In the genomic region with DNA sequence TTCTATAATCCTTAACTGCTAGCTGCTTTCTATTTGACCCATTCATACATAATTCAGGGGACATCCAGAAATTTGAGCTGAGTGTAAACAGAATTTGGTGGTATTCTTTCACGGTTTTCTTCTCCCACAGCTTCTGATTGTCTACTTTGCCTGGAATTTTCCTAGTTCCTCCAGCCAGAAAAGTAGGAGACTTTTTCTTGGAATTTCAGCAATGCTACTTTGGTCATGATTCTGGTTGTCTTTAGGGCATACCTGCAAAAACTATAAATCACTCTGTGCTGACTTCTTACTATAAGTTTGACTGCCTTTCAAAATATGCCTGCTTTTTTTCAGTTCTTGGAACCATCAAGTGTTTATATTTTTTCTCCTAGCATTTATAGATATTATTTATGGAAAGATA, we compare ENCODE assay signal across 19 cellular contexts.
DNase-seq lines count a peak whose midpoint lies in the region; ATAC-seq and TF ChIP-seq lines count a peak whose summit lies in the region.
"Had no signal": no experiment of that assay in that cellular context is flagged by ENCODE, and none has a peak within 500 bp of the region (broad histone marks: within the 10 kb centered on the region; RNA-seq: fewer than 3 reads in every experiment).

No MANE protein-coding gene starts in this region.

- H3K9ac ChIP-seq in H9 (ENCODE audit: extremely low read depth, insufficient read length, low read length) = no peak overlapping the region
- no peak overlapping the region for H3K9ac ChIP-seq in neuronal stem cell (ENCODE audit: low read depth, low read length, poor library complexity)
- H3K9ac ChIP-seq in smooth muscle cell (ENCODE audit: low read depth) = no peak overlapping the region
- H3K9ac ChIP-seq: BLaER1 had no signal

- no peaks in the 10 kb centered on the region for H3K27me3 Mint-ChIP-seq in H9 (ENCODE audit: low read depth)
- H3K27me3 Mint-ChIP-seq in WTC11 (ENCODE audit: low read depth) = no peaks in the 10 kb centered on the region
- H3K27me3 Mint-ChIP-seq: CD4-positive, CD25-positive, alpha-beta regulatory T cell had no signal

- no peak overlapping the region for H4K91ac ChIP-seq in H9 (ENCODE audit: insufficient read length, low read depth, low read length)
- no peak overlapping the region for H4K91ac ChIP-seq in neuronal stem cell (ENCODE audit: low read depth, low read length, poor library complexity)

- H3K4me1 ChIP-seq in H9 (ENCODE audit: insufficient read depth, low read length) = peaks cover 7% of the 10 kb centered on the region; the same call in 1 of the 2 replicates
- peaks cover 7 to 11% of the 10 kb centered on the region in 2 donors for H3K4me1 ChIP-seq in neuronal stem cell (ENCODE audit: control insufficient read depth in 2 of 2, insufficient read depth in 1 of 2, low read depth in 1 of 2, low read length in 2 of 2)
- peaks cover 12% of the 10 kb centered on the region for H3K4me1 ChIP-seq in smooth muscle cell (ENCODE audit: low read depth)

- H4K20me1 ChIP-seq in H9 (ENCODE audit: control insufficient read depth, insufficient read depth, insufficient read length) = no peaks in the 10 kb centered on the region
- H4K20me1 ChIP-seq in smooth muscle cell (ENCODE audit: low read depth) = no peaks in the 10 kb centered on the region
- H4K20me1 ChIP-seq: BLaER1 had no signal

- no peak overlapping the region for H4K8ac ChIP-seq in H9 (replicated peaks; ENCODE audit: insufficient read length, low read depth, low read length)
- H4K8ac ChIP-seq in neuronal stem cell (ENCODE audit: low read depth, low read length) = no peak overlapping the region

- no peak overlapping the region for H3T11ph ChIP-seq in H9 (ENCODE audit: low read length)

- H3K14ac ChIP-seq in H9 (ENCODE audit: insufficient read depth, low read length) (no peak overlapping the region), neuronal stem cell (ENCODE audit: low read length) (no peak overlapping the region)

- peaks cover 0 to under 1% (median 0%) of the 10 kb centered on the region in 3 experiments; a peak in 1 of 7 replicates for H3K36me3 Mint-ChIP-seq in H9 (ENCODE audit: insufficient read depth in 1 of 3, low read depth in 3 of 3)
- H3K36me3 Mint-ChIP-seq in WTC11 = no peaks in the 10 kb centered on the region
- H3K36me3 Mint-ChIP-seq: CD4-positive, CD25-positive, alpha-beta regulatory T cell; CD8-positive, alpha-beta T cell had no signal

- H3K4me3 Mint-ChIP-seq in H9 (no peak overlapping the region), WTC11 (no peak overlapping the region)
- H3K4me3 Mint-ChIP-seq: B cell; CD4-positive, CD25-positive, alpha-beta regulatory T cell; CD8-positive, alpha-beta T cell; GM23338; HFFc6 had no signal

- H3K4me3 ChIP-seq in neuronal stem cell (ENCODE audit: low read length in 2 of 2) (no peak overlapping the region), smooth muscle cell (no peak overlapping the region)
- H3K4me3 ChIP-seq: BLaER1, GM23338, HAP-1 had no signal

- H3K79me2 ChIP-seq in H9 (ENCODE audit: insufficient read depth, low read length) (no peaks in the 10 kb centered on the region), smooth muscle cell (ENCODE audit: low read depth) (no peaks in the 10 kb centered on the region)

- H2BK5ac ChIP-seq in H9 (ENCODE audit: insufficient read length, low read length) = no peak overlapping the region
- no peak overlapping the region for H2BK5ac ChIP-seq in neuronal stem cell (ENCODE audit: low read length)

- H2AFZ ChIP-seq in H9 (ENCODE audit: low read length) = no peak overlapping the region
- peak overlapping the region; percentile 59 for H2AFZ ChIP-seq in neuronal stem cell (ENCODE audit: low read length)
- H2AFZ ChIP-seq in smooth muscle cell (ENCODE audit: low read depth) = peak overlapping the region; percentile 30

- DNase-seq in H9 (no peak), WTC11 (ENCODE audit: low spot score) (no peak), neuronal stem cell (ENCODE audit: low spot score) (no peak), smooth muscle cell (lab: John Stamatoyannopoulos, UW; ENCODE audit: unreplicated experiment) (no peak), HuH-7 (ENCODE audit: low spot score) (no peak)
- no peak for DNase-seq in stimulated activated CD4-positive, alpha-beta T cell treated with anti-CD3 and anti-CD28 coated beads, Interleukin-4, amount 100 ng/mL, for 24 hours
- DNase-seq: Caco-2; CD4-positive, CD25-positive, alpha-beta regulatory T cell; CD8-positive, alpha-beta T cell; DMS153; DND-41; HFFc6 had no signal

- no peak overlapping the region for H3K4ac ChIP-seq in H9 (ENCODE audit: low read depth, low read length)
- H3K4ac ChIP-seq in neuronal stem cell (ENCODE audit: low read length) = no peak overlapping the region

- WGBS in H9 (ENCODE audit: extremely low coverage, insufficient read length, low lambda C conversion rate) = no CpG with 5 or more reads among the region's 1 CpG
- no CpG with 5 or more reads among the region's 1 CpG for WGBS in neuronal stem cell (ENCODE audit: extremely low coverage in 2 of 2, insufficient read length in 2 of 2, insufficient replicate concordance in 1 of 2), 2 donors
- WGBS in smooth muscle cell (ENCODE audit: low lambda C conversion rate) = 32% methylated on average over 1 of the region's 1 CpG

- no peak overlapping the region for H2BK20ac ChIP-seq in H9 (ENCODE audit: low read depth, low read length, poor library complexity, severe bottlenecking)

- H2AK5ac ChIP-seq in H9 (ENCODE audit: insufficient read length, low read length) (no peak overlapping the region), neuronal stem cell (ENCODE audit: low read depth, low read length) (no peak overlapping the region)

- ATAC-seq in WTC11 (no peak), GM21825 (IDR thresholded peaks at IDR 0.05; ENCODE audit: unreplicated experiment) (no peak)
- ATAC-seq: CD8-positive, alpha-beta T cell; GM23338 had no signal

- H3K18ac ChIP-seq in H9 (ENCODE audit: insufficient read length, low read depth, low read length) (no peak overlapping the region), neuronal stem cell (ENCODE audit: low read length) (no peak overlapping the region)

- CTCF ChIA-PET in WTC11 (lab: Charles Lee) = no interaction called here

- H3K4me2 ChIP-seq in H9 (ENCODE audit: insufficient read depth, insufficient read length, low read length) = no peak overlapping the region
- H3K4me2 ChIP-seq in neuronal stem cell (ENCODE audit: insufficient read depth, low read length, poor library complexity, severe bottlenecking) = no peak overlapping the region
- H3K4me2 ChIP-seq in smooth muscle cell = no peak overlapping the region
- H3K4me2 ChIP-seq: BLaER1, GM23338 had no signal

- H2BK15ac ChIP-seq in H9 (ENCODE audit: low read depth, low read length) (no peak overlapping the region), neuronal stem cell (ENCODE audit: low read length) (no peak overlapping the region)

- H3K27ac Mint-ChIP-seq in H9 (peak overlapping the region in 2 of 3 experiments; percentile 4 to 36; a peak in 1 of 7 replicates), WTC11 (0 out of 2 replicates have a peak overlapping the region, but pooled peaks have one; percentile 30)
- H3K27ac Mint-ChIP-seq: B cell; CD4-positive, CD25-positive, alpha-beta regulatory T cell; CD8-positive, alpha-beta T cell; HFFc6 had no signal

- TF ChIP-seq CTCF in H9 (conservative IDR thresholded peaks at IDR 0.05) = no peak
- no peak for TF ChIP-seq CTCF in WTC11 (IDR thresholded peaks at IDR 0.05)
- TF ChIP-seq CTCF in smooth muscle cell (IDR thresholded peaks at IDR 0.05; ENCODE audit: borderline replicate concordance, insufficient read depth, poor library complexity, severe bottlenecking) = no peak

- H3K9me3 ChIP-seq in H9 (ENCODE audit: control insufficient read depth, low read depth, low read length) (no peaks in the 10 kb centered on the region), neuronal stem cell (replicated peaks in 1 of 2; ENCODE audit: control insufficient read depth in 2 of 2, insufficient read depth in 1 of 2, low read depth in 1 of 2, low read length in 2 of 2) (peaks cover 0 to 26% of the 10 kb centered on the region in 2 donors), smooth muscle cell (replicated peaks; ENCODE audit: low read depth) (peaks cover 3% of the 10 kb centered on the region)
- H3K9me3 ChIP-seq: BLaER1, HAP-1 had no signal

- H3K79me1 ChIP-seq in H9 (ENCODE audit: insufficient read depth, low read depth, low read length, poor library complexity, severe bottlenecking) (no peaks in the 10 kb centered on the region), neuronal stem cell (ENCODE audit: low read depth, low read length) (no peaks in the 10 kb centered on the region)

- H2BK120ac ChIP-seq in H9 (ENCODE audit: low read depth, low read length, poor library complexity, severe bottlenecking) (no peak overlapping the region), neuronal stem cell (ENCODE audit: low read depth, low read length) (no peak overlapping the region)

- H3F3A ChIP-seq in smooth muscle cell (ENCODE audit: low read depth) = no peaks in the 10 kb centered on the region

- H3K23ac ChIP-seq in H9 (ENCODE audit: insufficient read length, low read depth, low read length) = no peak overlapping the region
- H3K23ac ChIP-seq in neuronal stem cell (ENCODE audit: low read depth, low read length, poor library complexity) = no peak overlapping the region

- H3K36me3 ChIP-seq in neuronal stem cell (replicated peaks in 1 of 2; ENCODE audit: control insufficient read depth in 2 of 2, insufficient read depth in 2 of 2, low read length in 2 of 2) (no peaks in the 10 kb centered on the region), smooth muscle cell (ENCODE audit: low read depth) (no peaks in the 10 kb centered on the region)
- H3K36me3 ChIP-seq: BLaER1, HAP-1 had no signal

- H4K5ac ChIP-seq in H9 (ENCODE audit: insufficient read length, low read depth, low read length) = no peak overlapping the region

- no peak overlapping the region for H3K56ac ChIP-seq in H9 (ENCODE audit: insufficient read length, low read depth, low read length)

- H3K27ac ChIP-seq in H9 (ENCODE audit: insufficient read length, low read depth, low read length) = no peak overlapping the region
- no peak overlapping the region for H3K27ac ChIP-seq in neuronal stem cell (replicated peaks; ENCODE audit: low read length)
- H3K27ac ChIP-seq in smooth muscle cell (ENCODE audit: low read depth) = no peak overlapping the region
- H3K27ac ChIP-seq: 22Rv1, BLaER1, C4-2B had no signal

- POLR2A ChIA-PET in WTC11 (lab: Charles Lee) = no interaction called here

- H3K27me3 ChIP-seq in H9 (ENCODE audit: insufficient read depth, low read length) = no peaks in the 10 kb centered on the region
- no peaks in the 10 kb centered on the region for H3K27me3 ChIP-seq in neuronal stem cell (ENCODE audit: control insufficient read depth in 3 of 3, insufficient read depth in 3 of 3, low read depth in 1 of 3, low read length in 3 of 3)
- no peaks in the 10 kb centered on the region for H3K27me3 ChIP-seq in smooth muscle cell (ENCODE audit: low read depth)
- H3K27me3 ChIP-seq: BLaER1 had no signal

- no peaks in the 10 kb centered on the region for H3K9me3 Mint-ChIP-seq in H9
- peaks cover 7% of the 10 kb centered on the region for H3K9me3 Mint-ChIP-seq in WTC11
- H3K9me3 Mint-ChIP-seq: CD8-positive, alpha-beta T cell; GM23338 had no signal

- H2BK12ac ChIP-seq in H9 (ENCODE audit: insufficient read length, low read depth, low read length) = no peak overlapping the region
- H2BK12ac ChIP-seq in neuronal stem cell (ENCODE audit: low read length) = no peak overlapping the region

- H3K23me2 ChIP-seq in H9 (ENCODE audit: insufficient read length, low read depth, low read length, poor library complexity, severe bottlenecking) = no peaks in the 10 kb centered on the region

- H3K4me1 Mint-ChIP-seq in H9 = peaks cover 34 to 42% of the 10 kb centered on the region in 2 experiments
- H3K4me1 Mint-ChIP-seq in WTC11 = peaks cover 52% of the 10 kb centered on the region
- H3K4me1 Mint-ChIP-seq: B cell; CD4-positive, CD25-positive, alpha-beta regulatory T cell had no signal
